25 cellular contexts compared by ENCODE assay signal in genomic region chr14:90552465-90553297, GRCh38.
DNase-seq lines count a peak whose midpoint lies in the region; TF ChIP-seq lines count a peak whose summit lies in the region.
"Had no signal": no experiment of that assay in that cellular context is flagged by ENCODE, and none has a peak within 500 bp of the region (broad histone marks: within the 10 kb centered on the region; RNA-seq: fewer than 3 reads in every experiment).

No MANE protein-coding gene starts in this region.

- intact Hi-C loops in Caco-2 (cut with micrococcal nuclease; ENCODE audit: unreplicated experiment), result loop anchor here (5.0 kb wide), 1 partner anchor 155 kb away; the partner anchor contains the start of gene CALM1
- intact Hi-C loops in MCF 10A (cut with micrococcal nuclease), result no loop called here

- no peak for TF ChIP-seq POLR2A in Peyer's patch (IDR thresholded peaks at IDR 0.05)

- H3K27me3 Mint-ChIP-seq in neural progenitor cell (ENCODE audit: insufficient read depth, low read depth) (peaks cover 2% of the 10 kb centered on the region), Caco-2 (ENCODE audit: insufficient read depth, unreplicated experiment) (no peaks in the 10 kb centered on the region), MCF 10A (ENCODE audit: insufficient read depth, unreplicated experiment) (no peaks in the 10 kb centered on the region)
- H3K27me3 Mint-ChIP-seq: activated naive CD8-positive, alpha-beta T cell treated with anti-CD3 and anti-CD28 coated beads for 36 hours; naive thymus-derived CD8-positive, alpha-beta T cell had no signal

- BruUV-seq in Caco-2 (replicated peaks; lab: Mats Ljungman, UMichigan), result no TSS peak
- BruUV-seq in MCF 10A (replicated peaks; lab: Mats Ljungman, UMichigan), result no TSS peak

- no peak for TF ChIP-seq CTCF in C4-2B (conservative IDR thresholded peaks at IDR 0.05)
- TF ChIP-seq CTCF in neural progenitor cell (IDR thresholded peaks at IDR 0.05), result no peak
- no peak for TF ChIP-seq CTCF in Caco-2 (IDR thresholded peaks at IDR 0.05; ENCODE audit: insufficient read depth in 1 of 2, low read depth in 1 of 2, low read length in 1 of 2, severe bottlenecking in 1 of 2, unreplicated experiment in 1 of 2)
- TF ChIP-seq CTCF in Peyer's patch (IDR thresholded peaks at IDR 0.05), result no peak
- TF ChIP-seq CTCF in MCF 10A (IDR thresholded peaks at IDR 0.05; ENCODE audit: unreplicated experiment), result no peak

- H3K27ac Mint-ChIP-seq in neural progenitor cell, result peak overlapping the region; percentile 53
- H3K27ac Mint-ChIP-seq in Caco-2 (ENCODE audit: unreplicated experiment), result no peak overlapping the region
- H3K27ac Mint-ChIP-seq in MCF 10A (ENCODE audit: low read depth, unreplicated experiment), result no peak overlapping the region
- H3K27ac Mint-ChIP-seq: activated naive CD8-positive, alpha-beta T cell treated with anti-CD3 and anti-CD28 coated beads for 36 hours; naive thymus-derived CD8-positive, alpha-beta T cell had no signal

- H3K79me2 ChIP-seq in neural progenitor cell (ENCODE audit: low read depth), result no peaks in the 10 kb centered on the region

- H3F3A ChIP-seq in neural progenitor cell (ENCODE audit: low read depth), result no peaks in the 10 kb centered on the region

- POLR2A ChIA-PET in Caco-2 (lab: Charles Lee) (no interaction called here), MCF 10A (lab: Yijun Ruan, JAX) (no interaction called here)

- H3K4me1 Mint-ChIP-seq in neural progenitor cell (peaks cover 30% of the 10 kb centered on the region), Caco-2 (ENCODE audit: low read depth, unreplicated experiment) (peaks cover 10% of the 10 kb centered on the region), MCF 10A (ENCODE audit: insufficient read depth, unreplicated experiment) (no peaks in the 10 kb centered on the region)
- H3K4me1 Mint-ChIP-seq: activated naive CD8-positive, alpha-beta T cell treated with anti-CD3 and anti-CD28 coated beads for 36 hours; CD8-positive, alpha-beta memory T cell; naive thymus-derived CD8-positive, alpha-beta T cell had no signal

- H3K4me3 Mint-ChIP-seq in neural progenitor cell (no peak overlapping the region), Caco-2 (ENCODE audit: unreplicated experiment) (no peak overlapping the region), MCF 10A (ENCODE audit: unreplicated experiment) (no peak overlapping the region)
- H3K4me3 Mint-ChIP-seq: activated naive CD8-positive, alpha-beta T cell treated with anti-CD3 and anti-CD28 coated beads for 36 hours; CD8-positive, alpha-beta memory T cell; naive thymus-derived CD8-positive, alpha-beta T cell had no signal

- H3K4me3 ChIP-seq in neural progenitor cell (no peak overlapping the region), Caco-2 (ENCODE audit: low read depth, low read length) (no peak overlapping the region), Peyer's patch (no peak overlapping the region)
- H3K4me3 ChIP-seq: K562, lung had no signal

- H3K9me3 Mint-ChIP-seq in neural progenitor cell (peaks cover 3% of the 10 kb centered on the region), Caco-2 (ENCODE audit: unreplicated experiment) (no peaks in the 10 kb centered on the region), MCF 10A (ENCODE audit: unreplicated experiment) (no peaks in the 10 kb centered on the region)
- H3K9me3 Mint-ChIP-seq: activated naive CD8-positive, alpha-beta T cell treated with anti-CD3 and anti-CD28 coated beads for 36 hours; CD8-positive, alpha-beta memory T cell had no signal

- H4K20me1 ChIP-seq in neural progenitor cell (ENCODE audit: low read depth), result no peaks in the 10 kb centered on the region

- H3K9ac ChIP-seq in neural progenitor cell, result no peak overlapping the region

- DNase-seq in caudate nucleus (lab: John Stamatoyannopoulos, UW), result no peak
- DNase-seq in neural progenitor cell (ENCODE audit: low spot score), result no peak
- no peak for DNase-seq in Caco-2
- no peak for DNase-seq in Peyer's patch
- DNase-seq in MCF 10A (ENCODE audit: unreplicated experiment), result no peak
- DNase-seq: activated CD4-positive, alpha-beta T cell treated with anti-CD3 and anti-CD28 coated beads, Interleukin-2, amount 50 U/mL, for 1 hour; activated CD4-positive, CD25-positive, alpha-beta regulatory T cell; activated effector memory CD4-positive, alpha-beta T cell treated with Interleukin-2 at 50 U/mL for 16 hours; activated naive CD8-positive, alpha-beta T cell treated with anti-CD3 and anti-CD28 coated beads for 36 hours; activated T-cell treated with anti-CD3 and anti-CD28 coated beads, Interleukin-2, amount 50 U/mL, for 1 hour; AML-193; central memory CD4-positive, alpha-beta T cell; DMS 273 treated with DMSO at 0.1 percent for 48 hours; EL; naive thymus-derived CD8-positive, alpha-beta T cell; NCI-H1105; NCI-H187; NCI-H446 treated with DMSO at 0.1 percent for 48 hours; NCI-H82; stimulated activated CD4-positive, alpha-beta T cell treated with anti-CD3 and anti-CD28 coated beads, Interleukin-2, amount 100 ng/mL, for 48 hours had no signal

- H3K36me3 Mint-ChIP-seq in neural progenitor cell, result peaks cover 3% of the 10 kb centered on the region
- no peaks in the 10 kb centered on the region for H3K36me3 Mint-ChIP-seq in Caco-2 (ENCODE audit: insufficient read depth, unreplicated experiment)
- H3K36me3 Mint-ChIP-seq in MCF 10A (ENCODE audit: insufficient read depth, unreplicated experiment), result no peaks in the 10 kb centered on the region
- H3K36me3 Mint-ChIP-seq: activated naive CD8-positive, alpha-beta T cell treated with anti-CD3 and anti-CD28 coated beads for 36 hours; CD8-positive, alpha-beta memory T cell; naive thymus-derived CD8-positive, alpha-beta T cell had no signal

- H3K27me3 ChIP-seq in neural progenitor cell, result no peaks in the 10 kb centered on the region
- H3K27me3 ChIP-seq in Caco-2 (replicated peaks; ENCODE audit: control insufficient read depth, insufficient read depth, low read length), result no peaks in the 10 kb centered on the region
- no peaks in the 10 kb centered on the region for H3K27me3 ChIP-seq in Peyer's patch

- H3K36me3 ChIP-seq in neural progenitor cell, result no peaks in the 10 kb centered on the region
- no peaks in the 10 kb centered on the region for H3K36me3 ChIP-seq in Caco-2 (ENCODE audit: control insufficient read depth, insufficient read depth, low read length)
- no peaks in the 10 kb centered on the region for H3K36me3 ChIP-seq in Peyer's patch

- CTCF ChIA-PET in Caco-2 (lab: Charles Lee) (interaction anchor here (0.9 to 1.4 kb wide), 2 partner anchors 146 to 153 kb away, joined by 3 to 5 read pairs; no protein-coding TSS in a partner anchor), MCF 10A (lab: Yijun Ruan, JAX) (interaction anchor here (1.0 kb wide), 1 partner anchor 90 kb away, joined by 4 read pairs; no protein-coding TSS in a partner anchor)

- H2AFZ ChIP-seq in neural progenitor cell (replicated peaks), result no peak overlapping the region

- H3K27ac ChIP-seq in C4-2B (peak overlapping the region; percentile 75), caudate nucleus (ENCODE audit: low read depth, low read length) (peak overlapping the region; percentile 94), neural progenitor cell (no peak overlapping the region), temporal lobe (ENCODE audit: low read depth, low read length) (peak overlapping the region; percentile 98), Peyer's patch (peak overlapping the region in 1 of 4 donors; percentile 47)

- no peak overlapping the region for H3K4me2 ChIP-seq in neural progenitor cell

- no peaks in the 10 kb centered on the region for H3K9me3 ChIP-seq in neural progenitor cell (ENCODE audit: low read depth)
- no peaks in the 10 kb centered on the region for H3K9me3 ChIP-seq in Caco-2
- no peaks in the 10 kb centered on the region for H3K9me3 ChIP-seq in Peyer's patch

- H3K4me1 ChIP-seq in neural progenitor cell (peaks cover 16% of the 10 kb centered on the region), Caco-2 (peaks cover 28% of the 10 kb centered on the region), Peyer's patch (peaks cover 0 to 3% (median 0%) of the 10 kb centered on the region in 4 donors)
